ENCODE assay signal across 1 cellular context in genomic region chr3:12444582-12445468, GRCh38.
TF ChIP-seq lines count a peak whose summit lies in the region.

No MANE protein-coding gene starts in this region.

TF ChIP-seq in HepG2, 621 proteins besides CTCF, POLR2A, EP300 and RAD21 (continued from another document and continues in another):
- TF ChIP-seq ZNF414 (CRISPR knock-in tag; IDR thresholded peaks at IDR 0.05) (peak; percentile 62; the same call in 1 of the 2 replicates), ZNF639 (CRISPR knock-in tag; conservative IDR thresholded peaks at IDR 0.05) (no peak), ZNF574 (CRISPR knock-in tag; IDR thresholded peaks at IDR 0.05) (peak; percentile 40; the same call in 1 of the 2 replicates), HNRNPH1 (optimal IDR thresholded peaks at IDR 0.05; ENCODE audit: low read depth, low read length) (peak; percentile 20), ZSCAN29 (CRISPR knock-in tag; conservative IDR thresholded peaks at IDR 0.05) (peak; percentile 34; the same call in 1 of the 2 replicates), FOXO1 (CRISPR knock-in tag; IDR thresholded peaks at IDR 0.05) (peak; percentile 15), STAG1 (CRISPR knock-in tag; IDR thresholded peaks at IDR 0.05) (peak; percentile 17), ZNF501 (CRISPR knock-in tag; IDR thresholded peaks at IDR 0.05) (peak; percentile 64; the same call in 1 of the 2 replicates), GABPB1 (CRISPR knock-in tag; IDR thresholded peaks at IDR 0.05) (peak; percentile 45; the same call in 1 of the 2 replicates), ZNF800 (CRISPR knock-in tag; IDR thresholded peaks at IDR 0.05) (no peak), ZNF615 (CRISPR knock-in tag; IDR thresholded peaks at IDR 0.05; ENCODE audit: borderline replicate concordance) (peak; percentile 57; the same call in 1 of the 2 replicates), SOX13 (IDR thresholded peaks at IDR 0.05) (no peak), SOX13 (CRISPR knock-in tag; conservative IDR thresholded peaks at IDR 0.05 in 1 of 2, IDR thresholded peaks at IDR 0.05 in 1 of 2) (peak in 1 of 2 experiments; percentile 56; a peak in 2 of 4 replicates), ZNF513 (CRISPR knock-in tag; conservative IDR thresholded peaks at IDR 0.05) (no peak), MEIS2 (CRISPR knock-in tag; IDR thresholded peaks at IDR 0.05) (0 out of 2 replicates have a peak, but pooled peaks have one; percentile 12), ZNF33A (CRISPR knock-in tag; IDR thresholded peaks at IDR 0.05; ENCODE audit: borderline replicate concordance) (no peak), KLF12 (CRISPR knock-in tag; IDR thresholded peaks at IDR 0.05; ENCODE audit: borderline replicate concordance) (0 out of 2 replicates have a peak, but pooled peaks have one; percentile 46), TERF1 (CRISPR knock-in tag; IDR thresholded peaks at IDR 0.05) (no peak), SP5 (CRISPR knock-in tag; IDR thresholded peaks at IDR 0.05; ENCODE audit: borderline replicate concordance, low read depth) (peak; percentile 61; the same call in 1 of the 2 replicates), MED1 (CRISPR knock-in tag; IDR thresholded peaks at IDR 0.05) (peak; percentile 75), ZGPAT (CRISPR knock-in tag; IDR thresholded peaks at IDR 0.05) (peak; percentile 85), YEATS4 (CRISPR knock-in tag; IDR thresholded peaks at IDR 0.05; ENCODE audit: borderline replicate concordance) (peak; percentile 54), ARID5B (CRISPR knock-in tag; IDR thresholded peaks at IDR 0.05) (peak; percentile 70), BCL6 (CRISPR knock-in tag; IDR thresholded peaks at IDR 0.05) (peak; percentile 7; the same call in 1 of the 2 replicates), HMGXB4 (CRISPR knock-in tag; IDR thresholded peaks at IDR 0.05; ENCODE audit: borderline replicate concordance in 1 of 2, low read depth in 1 of 2) (peak in 1 of 2 experiments; percentile 16; a peak in 1 of 4 replicates), ZNF768 (CRISPR knock-in tag; IDR thresholded peaks at IDR 0.05) (0 out of 2 replicates have a peak, but pooled peaks have one; percentile 15), DMAP1 (CRISPR knock-in tag; IDR thresholded peaks at IDR 0.05) (peak; percentile 64; the same call in 1 of the 2 replicates), HNF4A (CRISPR knock-in tag; IDR thresholded peaks at IDR 0.05) (peak; percentile 90), MLLT10 (CRISPR knock-in tag; IDR thresholded peaks at IDR 0.05) (no peak), PHF21A (CRISPR knock-in tag; IDR thresholded peaks at IDR 0.05) (peak; percentile 92), POGZ (CRISPR knock-in tag; IDR thresholded peaks at IDR 0.05) (peak; percentile 45), SOX6 (IDR thresholded peaks at IDR 0.05) (no peak), SOX6 (CRISPR knock-in tag; IDR thresholded peaks at IDR 0.05) (peak; percentile 77), ZNF121 (CRISPR knock-in tag; IDR thresholded peaks at IDR 0.05) (peak; percentile 55; the same call in 1 of the 2 replicates), ZFY (CRISPR knock-in tag; IDR thresholded peaks at IDR 0.05) (peak; percentile 78), HOXA5 (CRISPR knock-in tag; IDR thresholded peaks at IDR 0.05) (peak; percentile 70; the same call in 1 of the 2 replicates), HIVEP1 (CRISPR knock-in tag; IDR thresholded peaks at IDR 0.05) (no peak; the same call in 1 of the 2 replicates), ZNF562 (CRISPR knock-in tag; IDR thresholded peaks at IDR 0.05; ENCODE audit: borderline replicate concordance) (no peak), KLF11 (CRISPR knock-in tag; IDR thresholded peaks at IDR 0.05) (0 out of 2 replicates have a peak, but pooled peaks have one; percentile 11), RBAK (CRISPR knock-in tag; IDR thresholded peaks at IDR 0.05) (no peak), ZSCAN20 (CRISPR knock-in tag; IDR thresholded peaks at IDR 0.05; ENCODE audit: borderline replicate concordance) (0 out of 2 replicates have a peak, but pooled peaks have one; percentile 11), BRCA1 (CRISPR knock-in tag; IDR thresholded peaks at IDR 0.05) (no peak), XRCC5 (optimal IDR thresholded peaks at IDR 0.05; ENCODE audit: low read length) (peak; percentile 26), POLR2G (IDR thresholded peaks at IDR 0.05; ENCODE audit: low read depth, low read length) (peak; percentile 79), LCORL (IDR thresholded peaks at IDR 0.05) (no peak), LCORL (CRISPR knock-in tag; IDR thresholded peaks at IDR 0.05) (peak; percentile 86; the same call in 1 of the 2 replicates), ZNF260 (CRISPR knock-in tag; IDR thresholded peaks at IDR 0.05; ENCODE audit: borderline replicate concordance, low read depth) (no peak), NCOA2 (CRISPR knock-in tag; IDR thresholded peaks at IDR 0.05) (peak; percentile 50; the same call in 1 of the 2 replicates), TEAD3 (CRISPR knock-in tag; optimal IDR thresholded peaks at IDR 0.05; ENCODE audit: borderline replicate concordance) (peak; percentile 74), CEBPG (CRISPR knock-in tag; IDR thresholded peaks at IDR 0.05) (peak; percentile 42; the same call in 1 of the 2 replicates), RARA (CRISPR knock-in tag; IDR thresholded peaks at IDR 0.05) (peak; percentile 78), SAP130 (CRISPR knock-in tag; IDR thresholded peaks at IDR 0.05; ENCODE audit: low read depth) (peak; percentile 50), HMG20B (CRISPR knock-in tag; conservative IDR thresholded peaks at IDR 0.05) (peak; percentile 51; the same call in 1 of the 2 replicates)
